In genomic region chr19:35136977-35137702, GRCh38 we compare ENCODE assay signal across 2 cellular contexts.
A peak's percentile ranks its signal among the peaks of the same experiment; 100 is the strongest.
TF ChIP-seq lines count a peak whose summit lies in the region.

No MANE protein-coding gene starts in this region.

TF ChIP-seq in HEK293, 187 proteins besides CTCF, POLR2A, EP300 and RAD21:
- TF ChIP-seq ZNF169 (tag by site-specific recombination; IDR thresholded peaks at IDR 0.05): no peak
- no peak for TF ChIP-seq ZBTB10 (tag by site-specific recombination; IDR thresholded peaks at IDR 0.05)
- peak; percentile 11; the same call in 1 of the 2 replicates for TF ChIP-seq ZNF449 (tag by site-specific recombination; IDR thresholded peaks at IDR 0.05)
- no peak for TF ChIP-seq ZFP41 (tag by site-specific recombination; IDR thresholded peaks at IDR 0.05; ENCODE audit: borderline replicate concordance)
- no peak for TF ChIP-seq ZSCAN4 (tag by site-specific recombination; IDR thresholded peaks at IDR 0.05)
- no peak for TF ChIP-seq ZNF639 (tag by site-specific recombination; IDR thresholded peaks at IDR 0.05)
- peak; percentile 85 for TF ChIP-seq ZNF18 (tag by site-specific recombination; IDR thresholded peaks at IDR 0.05)

TF ChIP-seq in K562, 482 proteins besides CTCF, POLR2A, EP300 and RAD21:
- no peak for TF ChIP-seq HOXB6 (CRISPR knock-in tag; IDR thresholded peaks at IDR 0.05; ENCODE audit: borderline replicate concordance)
- TF ChIP-seq NRF1 (conservative IDR thresholded peaks at IDR 0.05 in 1 of 2, IDR thresholded peaks at IDR 0.05 in 1 of 2): peak in 1 of 2 experiments; percentile 16; a peak in 1 of 4 replicates
